ENCODE assay signal across 14 cellular contexts in genomic region chr5:115758356-115758755, GRCh38. TPM values are rescaled to one million over a fixed set of nuclear protein-coding genes. Genes with fewer than 3 reads are reported as not detected.
DNase-seq lines count a peak whose midpoint lies in the region; ATAC-seq lines count a peak whose summit lies in the region.
"Had no signal": no experiment of that assay in that cellular context is flagged by ENCODE, and none has a peak within 500 bp of the region (broad histone marks: within the 10 kb centered on the region; RNA-seq: fewer than 3 reads in every experiment).

No MANE protein-coding gene starts in this region.

- peak; percentile 66 for ATAC-seq in HG02798 (IDR thresholded peaks at IDR 0.05; ENCODE audit: poor library complexity, unreplicated experiment)
- peak; percentile 77 for ATAC-seq in activated T-helper 17 cell treated with anti-CD3 and anti-CD28 coated beads, Interleukin-2, amount 50 U/mL, for 72 hours (replicated peaks)

- H3K27ac Mint-ChIP-seq in activated T-helper 17 cell treated with anti-CD3 and anti-CD28 coated beads, Interleukin-2, amount 50 U/mL, for 72 hours: no peak overlapping the region
- H3K27ac Mint-ChIP-seq: activated naive CD4-positive, alpha-beta T cell treated with anti-CD3 and anti-CD28 coated beads, Interleukin-2, amount 50 U/mL, for 24 hours had no signal

- H3K36me3 Mint-ChIP-seq in activated T-helper 17 cell treated with anti-CD3 and anti-CD28 coated beads, Interleukin-2, amount 50 U/mL, for 72 hours (ENCODE audit: low read depth): no peaks in the 10 kb centered on the region
- H3K36me3 Mint-ChIP-seq: activated naive CD4-positive, alpha-beta T cell treated with anti-CD3 and anti-CD28 coated beads, Interleukin-2, amount 50 U/mL, for 24 hours had no signal

- peaks cover 14% of the 10 kb centered on the region for H3K27me3 Mint-ChIP-seq in activated T-helper 17 cell treated with anti-CD3 and anti-CD28 coated beads, Interleukin-2, amount 50 U/mL, for 72 hours

- H3K4me3 Mint-ChIP-seq in activated T-helper 17 cell treated with anti-CD3 and anti-CD28 coated beads, Interleukin-2, amount 50 U/mL, for 72 hours: no peak overlapping the region
- H3K4me3 Mint-ChIP-seq: activated naive CD4-positive, alpha-beta T cell treated with anti-CD3 and anti-CD28 coated beads, Interleukin-2, amount 50 U/mL, for 24 hours had no signal

- no peaks in the 10 kb centered on the region for H3K9me3 Mint-ChIP-seq in activated T-helper 17 cell treated with anti-CD3 and anti-CD28 coated beads, Interleukin-2, amount 50 U/mL, for 72 hours
- H3K9me3 Mint-ChIP-seq: activated naive CD4-positive, alpha-beta T cell treated with anti-CD3 and anti-CD28 coated beads, Interleukin-2, amount 50 U/mL, for 24 hours had no signal

- no peaks in the 10 kb centered on the region for H3K4me1 Mint-ChIP-seq in activated T-helper 17 cell treated with anti-CD3 and anti-CD28 coated beads, Interleukin-2, amount 50 U/mL, for 72 hours
- H3K4me1 Mint-ChIP-seq: activated naive CD4-positive, alpha-beta T cell treated with anti-CD3 and anti-CD28 coated beads, Interleukin-2, amount 50 U/mL, for 24 hours had no signal

- DNase-seq in stimulated activated CD4-positive, alpha-beta T cell treated with anti-CD3 and anti-CD28 coated beads, Interleukin-1b, Interleukin-23, amount 100 ng/mL, for 48 hours: peak; percentile 21
- DNase-seq in stimulated activated CD4-positive, alpha-beta T cell treated with anti-CD3 and anti-CD28 coated beads, Interleukin-12 subunit alpha, Interleukin-12 subunit beta, amount 100 ng/mL, for 4 hours: no peak
- no peak for DNase-seq in NCI-H2029 treated with DMSO at 0.1 percent for 48 hours (lab: John Stamatoyannopoulos, UW)
- DNase-seq in UCSD-AML1 (lab: John Stamatoyannopoulos, UW; ENCODE audit: unreplicated experiment): no peak
- DNase-seq in activated T-cell treated with anti-CD3 and anti-CD28 coated beads, Interleukin-2, amount 50 U/mL, for 1 hour: no peak
- DNase-seq in activated CD8-positive, alpha-beta memory T cell treated with anti-CD3 and anti-CD28 coated beads, Interleukin-2, amount 50 U/mL, for 48 hours: no peak
- DNase-seq: Calu3; effector memory CD4-positive, alpha-beta T cell; occipital lobe; SJCRH30 had no signal

RNA-seq across cellular contexts. Expression of gene CDO1, which starts 58.1 kb away (rescaled TPM):
- not detected for total RNA-seq in activated T-helper 17 cell treated with anti-CD3 and anti-CD28 coated beads, Interleukin-2, amount 50 U/mL, for 72 hours
- total RNA-seq: Calu3, HT-29, SJCRH30 had no signal
